In genomic region chr11:70078796-70079616, GRCh38 we compare ENCODE assay signal across 12 cellular contexts. TPM values are rescaled to one million over a fixed set of nuclear protein-coding genes. Genes with fewer than 3 reads are reported as not detected.
A peak's percentile ranks its signal among the peaks of the same experiment; 100 is the strongest.
DNase-seq lines count a peak whose midpoint lies in the region; ATAC-seq and TF ChIP-seq lines count a peak whose summit lies in the region.
"Had no signal": no experiment of that assay in that cellular context is flagged by ENCODE, and none has a peak within 500 bp of the region (broad histone marks: within the 10 kb centered on the region; RNA-seq: fewer than 3 reads in every experiment).

No MANE protein-coding gene starts in this region.

- no peaks in the 10 kb centered on the region for H3K36me3 ChIP-seq in gastroesophageal sphincter
- no peaks in the 10 kb centered on the region for H3K36me3 ChIP-seq in osteoblast (ENCODE audit: insufficient read depth, low read length)
- H3K36me3 ChIP-seq in CD8-positive, alpha-beta memory T cell (ENCODE audit: insufficient read depth, low read length), result no peaks in the 10 kb centered on the region

- intact Hi-C loops in natural killer cell (cut with micrococcal nuclease), result no loop called here

- H3K4me3 ChIP-seq in gastroesophageal sphincter (peak overlapping the region in 1 of 2 donors; percentile 42), osteoblast (ENCODE audit: insufficient read depth, low read length) (no peak overlapping the region)
- H3K4me3 ChIP-seq in CD8-positive, alpha-beta memory T cell (ENCODE audit: low read length), result no peak overlapping the region

- POLR2A ChIA-PET in CD8-positive, alpha-beta memory T cell (lab: Charles Lee), result no interaction called here

- H3K27ac ChIP-seq in gastroesophageal sphincter (peak overlapping the region in 3 of 4 donors; percentile 43 to 61 (median 51)), osteoblast (ENCODE audit: low read depth, low read length) (no peak overlapping the region)
- H3K27ac ChIP-seq in CD8-positive, alpha-beta memory T cell (ENCODE audit: low read depth, low read length), result no peak overlapping the region

- no peak for TF ChIP-seq EP300 in gastroesophageal sphincter (IDR thresholded peaks at IDR 0.05)

- no peak for TF ChIP-seq CTCF in natural killer cell (IDR thresholded peaks at IDR 0.05)
- TF ChIP-seq CTCF in gastroesophageal sphincter (IDR thresholded peaks at IDR 0.05), result no peak
- no peak for TF ChIP-seq CTCF in osteoblast (IDR thresholded peaks at IDR 0.05; ENCODE audit: extremely low read depth, low read depth, low read length)

- H3K9me3 ChIP-seq in gastroesophageal sphincter (no peaks in the 10 kb centered on the region), osteoblast (ENCODE audit: low read depth, low read length) (no peaks in the 10 kb centered on the region)
- no peaks in the 10 kb centered on the region for H3K9me3 ChIP-seq in CD8-positive, alpha-beta memory T cell (ENCODE audit: low read length)

- no peaks in the 10 kb centered on the region for H3K36me3 Mint-ChIP-seq in natural killer cell treated with Interleukin-12 subunit alpha and Interleukin-12 subunit beta and Interleukin-15 and Interleukin-18, amount 100 ng/mL, for 72 hours
- no peaks in the 10 kb centered on the region for H3K36me3 Mint-ChIP-seq in natural killer cell
- H3K36me3 Mint-ChIP-seq in CD8-positive, alpha-beta memory T cell, result no peaks in the 10 kb centered on the region
- H3K36me3 Mint-ChIP-seq in activated T-cell treated with anti-CD3 and anti-CD28 coated beads, Interleukin-2, amount 50 U/mL, for 4 hours (ENCODE audit: insufficient read depth), result no peaks in the 10 kb centered on the region

- H3K9me3 Mint-ChIP-seq in natural killer cell treated with Interleukin-12 subunit alpha and Interleukin-12 subunit beta and Interleukin-15 and Interleukin-18, amount 100 ng/mL, for 72 hours, result no peaks in the 10 kb centered on the region
- H3K9me3 Mint-ChIP-seq in natural killer cell, result no peaks in the 10 kb centered on the region
- H3K9me3 Mint-ChIP-seq in CD8-positive, alpha-beta memory T cell, result no peaks in the 10 kb centered on the region
- no peaks in the 10 kb centered on the region for H3K9me3 Mint-ChIP-seq in activated T-cell treated with anti-CD3 and anti-CD28 coated beads, Interleukin-2, amount 50 U/mL, for 4 hours

- H3K4me2 ChIP-seq in osteoblast (ENCODE audit: insufficient read depth, low read length), result no peak overlapping the region

- no peak overlapping the region for H2AFZ ChIP-seq in osteoblast (ENCODE audit: low read length)

- peak; percentile 13 for DNase-seq in natural killer cell treated with Interleukin-12 subunit alpha and Interleukin-12 subunit beta and Interleukin-15 and Interleukin-18, amount 100 ng/mL, for 72 hours (ENCODE audit: low spot score)
- DNase-seq in natural killer cell (no peak), osteoblast (ENCODE audit: insufficient read length, low spot score, missing footprints) (peak; percentile 74), NCI-H128 (lab: John Stamatoyannopoulos, UW; ENCODE audit: unreplicated experiment) (no peak), MV-4-11 (lab: John Stamatoyannopoulos, UW) (no peak)
- DNase-seq in CD8-positive, alpha-beta memory T cell, result no peak
- no peak for DNase-seq in activated T-cell treated with anti-CD3 and anti-CD28 coated beads, Interleukin-2, amount 50 U/mL, for 4 hours
- DNase-seq: activated T-cell treated with anti-CD3 and anti-CD28 coated beads, Interleukin-2, amount 50 U/mL, for 1 hour; hippocampal formation; SIG-M5 had no signal

- CTCF ChIA-PET in CD8-positive, alpha-beta memory T cell (lab: Charles Lee), result no interaction called here

- 60% methylated on average over 2 of the region's 47 CpGs; no CpG with 5 or more reads in 1 of the 2 donors for WGBS in gastroesophageal sphincter (ENCODE audit: low coverage in 1 of 2), 2 donors

- no peaks in the 10 kb centered on the region for H3K4me1 Mint-ChIP-seq in natural killer cell treated with Interleukin-12 subunit alpha and Interleukin-12 subunit beta and Interleukin-15 and Interleukin-18, amount 100 ng/mL, for 72 hours (ENCODE audit: low read depth in 2 of 2)
- H3K4me1 Mint-ChIP-seq in natural killer cell, result no peaks in the 10 kb centered on the region
- no peaks in the 10 kb centered on the region for H3K4me1 Mint-ChIP-seq in CD8-positive, alpha-beta memory T cell
- no peaks in the 10 kb centered on the region for H3K4me1 Mint-ChIP-seq in activated T-cell treated with anti-CD3 and anti-CD28 coated beads, Interleukin-2, amount 50 U/mL, for 4 hours (ENCODE audit: low read depth)

- H4K20me1 ChIP-seq in osteoblast (ENCODE audit: insufficient read depth, low read length), result no peaks in the 10 kb centered on the region

- no peak for TF ChIP-seq POLR2A in gastroesophageal sphincter (IDR thresholded peaks at IDR 0.05)

- H3K27me3 ChIP-seq in gastroesophageal sphincter (peaks cover 77% of the 10 kb centered on the region), osteoblast (ENCODE audit: insufficient read depth, low read length) (peaks cover 36% of the 10 kb centered on the region)
- no peaks in the 10 kb centered on the region for H3K27me3 ChIP-seq in CD8-positive, alpha-beta memory T cell (ENCODE audit: insufficient read depth, low read length, poor library complexity, severe bottlenecking)

- peaks cover 14 to 18% of the 10 kb centered on the region in 2 donors for H3K27me3 Mint-ChIP-seq in natural killer cell treated with Interleukin-12 subunit alpha and Interleukin-12 subunit beta and Interleukin-15 and Interleukin-18, amount 100 ng/mL, for 72 hours
- peaks cover 28 to 30% of the 10 kb centered on the region in 2 donors for H3K27me3 Mint-ChIP-seq in natural killer cell (ENCODE audit: low read depth in 2 of 2)
- peaks cover 25 to 41% of the 10 kb centered on the region in 2 donors for H3K27me3 Mint-ChIP-seq in CD8-positive, alpha-beta memory T cell
- peaks cover 50% of the 10 kb centered on the region for H3K27me3 Mint-ChIP-seq in activated T-cell treated with anti-CD3 and anti-CD28 coated beads, Interleukin-2, amount 50 U/mL, for 4 hours (ENCODE audit: low read depth)

- ATAC-seq in natural killer cell treated with Interleukin-12 subunit alpha and Interleukin-12 subunit beta and Interleukin-15 and Interleukin-18, amount 100 ng/mL, for 72 hours, result no peak
- ATAC-seq in natural killer cell (no peak), gastroesophageal sphincter (no peak)
- ATAC-seq in activated T-cell treated with anti-CD3 and anti-CD28 coated beads, Interleukin-2, amount 50 U/mL, for 4 hours, result no peak

- H3K4me3 Mint-ChIP-seq in natural killer cell treated with Interleukin-12 subunit alpha and Interleukin-12 subunit beta and Interleukin-15 and Interleukin-18, amount 100 ng/mL, for 72 hours, result no peak overlapping the region
- H3K4me3 Mint-ChIP-seq in natural killer cell, result no peak overlapping the region
- no peak overlapping the region for H3K4me3 Mint-ChIP-seq in CD8-positive, alpha-beta memory T cell
- H3K4me3 Mint-ChIP-seq in activated T-cell treated with anti-CD3 and anti-CD28 coated beads, Interleukin-2, amount 50 U/mL, for 4 hours, result no peak overlapping the region

- no peaks in the 10 kb centered on the region for H3K79me2 ChIP-seq in osteoblast (ENCODE audit: insufficient read depth, low read length)

- H3K4me1 ChIP-seq in gastroesophageal sphincter (peaks cover 0 to 15% (median 0%) of the 10 kb centered on the region in 3 donors), osteoblast (ENCODE audit: insufficient read depth, low read length) (no peaks in the 10 kb centered on the region)
- no peaks in the 10 kb centered on the region for H3K4me1 ChIP-seq in CD8-positive, alpha-beta memory T cell (ENCODE audit: insufficient read depth, low read length)

- no peak overlapping the region for H3K27ac Mint-ChIP-seq in natural killer cell treated with Interleukin-12 subunit alpha and Interleukin-12 subunit beta and Interleukin-15 and Interleukin-18, amount 100 ng/mL, for 72 hours
- H3K27ac Mint-ChIP-seq in natural killer cell, result no peak overlapping the region
- H3K27ac Mint-ChIP-seq in CD8-positive, alpha-beta memory T cell, result no peak overlapping the region

RNA-seq across cellular contexts. Expression of gene ANO1, which starts 0.9 kb away (rescaled TPM):
- not detected for total RNA-seq in natural killer cell treated with Interleukin-12 subunit alpha and Interleukin-12 subunit beta and Interleukin-15 and Interleukin-18, amount 100 ng/mL, for 72 hours
- total RNA-seq in natural killer cell (not detected), gastroesophageal sphincter (10 to 100 TPM; 22.5 to 57.6 (median 41.4) TPM), osteoblast (0.88 TPM in 1 of 2 replicates, not detected in the other)
- not detected for total RNA-seq in CD8-positive, alpha-beta memory T cell
- polyA plus RNA-seq in CD8-positive, alpha-beta memory T cell, result not detected
- total RNA-seq in activated T-cell treated with anti-CD3 and anti-CD28 coated beads, Interleukin-2, amount 50 U/mL, for 4 hours, result under 1 TPM; 0.14 to 0.20 (median 0.16) TPM
- total RNA-seq: M059J had no signal

Comparison
In these comparisons a context has a peak if more than half of its experiments do, and no peak if none do; other contexts are left out.
1. DNase-seq: peak in natural killer cell treated with Interleukin-12 subunit alpha and Interleukin-12 subunit beta and Interleukin-15 and Interleukin-18, amount 100 ng/mL, for 72 hours (single experiment) and osteoblast (single experiment); none in natural killer cell (single experiment), CD8-positive, alpha-beta memory T cell (0 of 5), NCI-H128 (single experiment), activated T-cell treated with anti-CD3 and anti-CD28 coated beads, Interleukin-2, amount 50 U/mL, for 4 hours (single experiment) and MV-4-11 (single experiment).
2. H3K27ac ChIP-seq: peak in gastroesophageal sphincter (3 of 4); none in osteoblast (single experiment) and CD8-positive, alpha-beta memory T cell (single experiment).
3. RNA of gene ANO1, which starts 0.9 kb away (total RNA-seq): 22.5 to 57.6 TPM in gastroesophageal sphincter; 0.14 to 0.20 TPM in activated T-cell treated with anti-CD3 and anti-CD28 coated beads, Interleukin-2, amount 50 U/mL, for 4 hours, not detected in CD8-positive, alpha-beta memory T cell, not detected in natural killer cell treated with Interleukin-12 subunit alpha and Interleukin-12 subunit beta and Interleukin-15 and Interleukin-18, amount 100 ng/mL, for 72 hours, not detected in natural killer cell and 0.88 TPM in osteoblast; every median in the first group is over 10 times any median in the second.